17 cellular contexts compared by ENCODE assay signal in genomic region chr17:74935048-74935447, GRCh38. TPM values are rescaled to one million over a fixed set of nuclear protein-coding genes. Genes with fewer than 3 reads are reported as not detected.
DNase-seq lines count a peak whose midpoint lies in the region; ATAC-seq and TF ChIP-seq lines count a peak whose summit lies in the region.
"Had no signal": no experiment of that assay in that cellular context is flagged by ENCODE, and none has a peak within 500 bp of the region (broad histone marks: within the 10 kb centered on the region; RNA-seq: fewer than 3 reads in every experiment).

No MANE protein-coding gene starts in this region.

- no peak for ATAC-seq in HG03354 (IDR thresholded peaks at IDR 0.05; ENCODE audit: poor library complexity, severe bottlenecking, unreplicated experiment)

- 71 to 80% methylated on average over 3 of the region's 3 CpGs for WGBS in esophagus, 2 donors

- H3K36me3 ChIP-seq in HUES48 (ENCODE audit: control insufficient read depth, insufficient read depth, low read length), result no peaks in the 10 kb centered on the region
- no peaks in the 10 kb centered on the region for H3K36me3 ChIP-seq in esophagus (ENCODE audit: control insufficient read depth in 2 of 2, insufficient read depth in 2 of 2, low read length in 1 of 2)

- H3K27ac ChIP-seq in HUES48 (ENCODE audit: low read depth, low read length), result no peak overlapping the region
- no peak overlapping the region for H3K27ac ChIP-seq in esophagus (ENCODE audit: low read depth in 2 of 2, low read length in 1 of 2)
- H3K27ac ChIP-seq: C4-2B had no signal

- no peak overlapping the region for H3K4me3 Mint-ChIP-seq in progenitor cell of endocrine pancreas (ENCODE audit: low read depth)

- peak overlapping the region; percentile 37 for H3K27ac Mint-ChIP-seq in progenitor cell of endocrine pancreas

- H3K4me1 ChIP-seq in HUES48 (ENCODE audit: control insufficient read depth, insufficient read depth, low read length), result 0 out of 2 replicates have a peak, but pooled peaks cover 5% of the 10 kb centered on the region
- peaks cover 0 to 21% of the 10 kb centered on the region in 2 donors for H3K4me1 ChIP-seq in esophagus (ENCODE audit: control insufficient read depth in 2 of 2, insufficient read depth in 2 of 2, low read length in 1 of 2)

- H3K9me3 Mint-ChIP-seq in progenitor cell of endocrine pancreas (ENCODE audit: low read depth), result no peaks in the 10 kb centered on the region

- H3K9ac ChIP-seq in HUES48 (ENCODE audit: low read depth, low read length), result no peak overlapping the region
- H3K9ac ChIP-seq: SK-N-SH had no signal

- peaks cover 73% of the 10 kb centered on the region for H3K27me3 Mint-ChIP-seq in progenitor cell of endocrine pancreas

- TF ChIP-seq CTCF in progenitor cell of endocrine pancreas (IDR thresholded peaks at IDR 0.05; ENCODE audit: unreplicated experiment) (no peak), GM20000 (IDR thresholded peaks at IDR 0.05; ENCODE audit: extremely low read depth, missing control alignments) (no peak)

- H3K36me3 Mint-ChIP-seq in progenitor cell of endocrine pancreas (ENCODE audit: insufficient read depth), result no peaks in the 10 kb centered on the region

- no peaks in the 10 kb centered on the region for H3K4me1 Mint-ChIP-seq in progenitor cell of endocrine pancreas (ENCODE audit: low read depth)

- no peaks in the 10 kb centered on the region for H3K9me3 ChIP-seq in HUES48 (ENCODE audit: control insufficient read depth, insufficient read depth, low read length)
- peaks cover 0 to 3% of the 10 kb centered on the region in 2 donors for H3K9me3 ChIP-seq in esophagus (ENCODE audit: control insufficient read depth in 2 of 2, insufficient read depth in 1 of 2, low read depth in 1 of 2, low read length in 1 of 2)
- H3K9me3 ChIP-seq: SK-N-SH had no signal

- DNase-seq in NCI-H82 treated with DMSO at 0.1 percent for 48 hours (lab: John Stamatoyannopoulos, UW; ENCODE audit: unreplicated experiment) (peak; percentile 52), progenitor cell of endocrine pancreas (ENCODE audit: low spot score, unreplicated experiment) (no peak), hippocampal formation (lab: John Stamatoyannopoulos, UW) (no peak), GM20000 (ENCODE audit: low spot score) (no peak)
- DNase-seq: ACHN, DMS79, KG1, NCI-H187 treated with DMSO at 0.1 percent for 48 hours, NCI-H526 treated with DMSO at 0.1 percent for 48 hours, SHP77 treated with DMSO at 0.1 percent for 48 hours had no signal

- H3K27me3 ChIP-seq in HUES48 (ENCODE audit: control insufficient read depth, insufficient read depth, low read length) (peaks cover 76% of the 10 kb centered on the region), esophagus (ENCODE audit: control insufficient read depth in 1 of 2, insufficient read depth in 2 of 2, low read length in 2 of 2) (no peaks in the 10 kb centered on the region)

- H3K4me3 ChIP-seq in HUES48 (ENCODE audit: low read depth, low read length) (peak overlapping the region; percentile 48; the same call in 1 of the 2 replicates), esophagus (ENCODE audit: low read depth in 1 of 2, low read length in 2 of 2) (peak overlapping the region; percentile 51 to 52)

RNA-seq across cellular contexts. Expression of gene OTOP3, which starts 0.7 kb away (rescaled TPM):
- polyA plus RNA-seq in esophagus, result 10 to 100 TPM; 11.2 to 16.1 TPM
- 0.57 and 0.67 TPM in 2 replicates for total RNA-seq in progenitor cell of endocrine pancreas
- total RNA-seq: M059J, RPMI7951 had no signal
- polyA plus RNA-seq: SK-N-SH had no signal

RNA-seq across cellular contexts. Expression of gene OTOP2, which starts 11.0 kb away (rescaled TPM):
- polyA plus RNA-seq in esophagus, result under 1 TPM; 0.61 to 0.77 TPM
- total RNA-seq in progenitor cell of endocrine pancreas, result not detected in 2 replicates
- total RNA-seq: M059J, RPMI7951 had no signal
- polyA plus RNA-seq: SK-N-SH had no signal

RNA-seq across cellular contexts. Expression of gene USH1G, which starts 12.0 kb away (rescaled TPM):
- polyA plus RNA-seq in esophagus, result 10 to 100 TPM in 1 of 2 donors, 1 to 10 TPM in 1; 6.0 to 11.9 TPM
- total RNA-seq in progenitor cell of endocrine pancreas, result 0.18 and 0.19 TPM in 2 replicates
- total RNA-seq: M059J, RPMI7951 had no signal
- polyA plus RNA-seq: SK-N-SH had no signal

RNA-seq across cellular contexts. Expression of gene HID1, which starts 37.5 kb away (rescaled TPM):
- 1 to 10 TPM; 2.7 to 6.6 TPM for polyA plus RNA-seq in esophagus
- 94.2 and 101 TPM in 2 replicates for total RNA-seq in progenitor cell of endocrine pancreas

RNA-seq across cellular contexts. Expression of gene FADS6, which starts 41.6 kb away (rescaled TPM):
- 1 to 10 TPM; 1.8 to 2.6 TPM for polyA plus RNA-seq in esophagus
- 0.14 and 0.42 TPM in 2 replicates for total RNA-seq in progenitor cell of endocrine pancreas
- total RNA-seq: M059J, RPMI7951 had no signal
- polyA plus RNA-seq: SK-N-SH had no signal
